ENCODE assay signal across 10 cellular contexts in the genomic region with DNA sequence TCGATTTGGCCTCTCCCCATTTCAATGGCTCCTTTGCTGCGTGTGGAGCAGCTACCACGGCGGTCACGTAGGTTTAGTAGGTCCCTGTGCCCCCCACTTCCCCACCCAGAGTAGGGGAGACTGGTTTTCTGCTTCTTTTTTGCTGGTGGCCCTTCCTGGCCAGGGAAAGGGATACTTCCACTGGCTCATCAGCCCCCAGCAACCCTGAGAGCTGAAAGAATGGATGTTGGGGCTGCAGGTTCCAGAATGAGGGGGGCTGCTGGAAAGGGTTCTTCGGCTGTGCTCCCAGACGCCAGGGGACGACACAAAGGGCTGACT.
DNase-seq lines count a peak whose midpoint lies in the region; ATAC-seq and TF ChIP-seq lines count a peak whose summit lies in the region.
"Had no signal": no experiment of that assay in that cellular context is flagged by ENCODE, and none has a peak within 500 bp of the region (broad histone marks: within the 10 kb centered on the region; RNA-seq: fewer than 3 reads in every experiment).

No MANE protein-coding gene starts in this region.

- H3K79me2 ChIP-seq in smooth muscle cell (ENCODE audit: low read depth) = no peaks in the 10 kb centered on the region

- no peaks in the 10 kb centered on the region for H3K27me3 Mint-ChIP-seq in natural killer cell (ENCODE audit: low read depth in 2 of 2)
- no peaks in the 10 kb centered on the region for H3K27me3 Mint-ChIP-seq in natural killer cell treated with Interleukin-12 subunit alpha and Interleukin-12 subunit beta and Interleukin-15 and Interleukin-18, amount 100 ng/mL, for 72 hours

- no peak overlapping the region for H3K9ac ChIP-seq in smooth muscle cell (ENCODE audit: low read depth)

- H3K4me1 Mint-ChIP-seq in natural killer cell = peaks cover 48 to 49% of the 10 kb centered on the region in 2 donors
- peaks cover 40 to 43% of the 10 kb centered on the region in 2 donors for H3K4me1 Mint-ChIP-seq in natural killer cell treated with Interleukin-12 subunit alpha and Interleukin-12 subunit beta and Interleukin-15 and Interleukin-18, amount 100 ng/mL, for 72 hours (ENCODE audit: low read depth in 2 of 2)

- no peaks in the 10 kb centered on the region for H3K9me3 Mint-ChIP-seq in natural killer cell
- H3K9me3 Mint-ChIP-seq in natural killer cell treated with Interleukin-12 subunit alpha and Interleukin-12 subunit beta and Interleukin-15 and Interleukin-18, amount 100 ng/mL, for 72 hours = no peaks in the 10 kb centered on the region

- H4K20me1 ChIP-seq in smooth muscle cell (ENCODE audit: low read depth) = no peaks in the 10 kb centered on the region

- TF ChIP-seq CTCF in natural killer cell (IDR thresholded peaks at IDR 0.05) (no peak), body of pancreas (IDR thresholded peaks at IDR 0.05) (no peak), vagina (IDR thresholded peaks at IDR 0.05) (no peak), smooth muscle cell (IDR thresholded peaks at IDR 0.05; ENCODE audit: borderline replicate concordance, insufficient read depth, poor library complexity, severe bottlenecking) (no peak)

- intact Hi-C loops in natural killer cell (cut with micrococcal nuclease) (loop anchor here (2.0 to 10.0 kb wide), 2 partner anchors 19 to 229 kb away; no protein-coding TSS in a partner anchor), body of pancreas (cut with DNase I) (no loop called here), vagina (cut with DNase I) (no loop called here), sciatic nerve (cut with DNase I) (no loop called here)

- H3K27ac ChIP-seq in body of pancreas = peak overlapping the region; percentile 84 to 100 (median 98)
- H3K27ac ChIP-seq in vagina = peak overlapping the region; percentile 100
- no peak overlapping the region for H3K27ac ChIP-seq in smooth muscle cell (ENCODE audit: low read depth)

- H3K4me2 ChIP-seq in smooth muscle cell = no peak overlapping the region

- no peaks in the 10 kb centered on the region for H3F3A ChIP-seq in smooth muscle cell (ENCODE audit: low read depth)

- H3K4me3 ChIP-seq in body of pancreas = no peak overlapping the region
- peak overlapping the region; percentile 62 to 75 for H3K4me3 ChIP-seq in vagina
- no peak overlapping the region for H3K4me3 ChIP-seq in smooth muscle cell

- ATAC-seq in natural killer cell (no peak), body of pancreas (no peak), sciatic nerve (no peak), HG03135 (IDR thresholded peaks at IDR 0.05; ENCODE audit: unreplicated experiment) (no peak)
- ATAC-seq in natural killer cell treated with Interleukin-12 subunit alpha and Interleukin-12 subunit beta and Interleukin-15 and Interleukin-18, amount 100 ng/mL, for 72 hours = no peak

- H3K36me3 Mint-ChIP-seq in natural killer cell = no peaks in the 10 kb centered on the region
- no peaks in the 10 kb centered on the region for H3K36me3 Mint-ChIP-seq in natural killer cell treated with Interleukin-12 subunit alpha and Interleukin-12 subunit beta and Interleukin-15 and Interleukin-18, amount 100 ng/mL, for 72 hours

- no peak overlapping the region for H2AFZ ChIP-seq in smooth muscle cell (ENCODE audit: low read depth)

- TF ChIP-seq POLR2A in body of pancreas (IDR thresholded peaks at IDR 0.05) (no peak), vagina (IDR thresholded peaks at IDR 0.05) (no peak)

- peaks cover 82% of the 10 kb centered on the region for H3K4me1 ChIP-seq in body of pancreas
- H3K4me1 ChIP-seq in vagina = peaks cover 92% of the 10 kb centered on the region
- no peaks in the 10 kb centered on the region for H3K4me1 ChIP-seq in smooth muscle cell (ENCODE audit: low read depth)

- H3K27ac Mint-ChIP-seq in natural killer cell = peak overlapping the region; percentile 81 to 93
- peak overlapping the region in 1 of 2 donors; percentile 95 for H3K27ac Mint-ChIP-seq in natural killer cell treated with Interleukin-12 subunit alpha and Interleukin-12 subunit beta and Interleukin-15 and Interleukin-18, amount 100 ng/mL, for 72 hours

- H3K4me3 Mint-ChIP-seq in natural killer cell = no peak overlapping the region
- no peak overlapping the region for H3K4me3 Mint-ChIP-seq in natural killer cell treated with Interleukin-12 subunit alpha and Interleukin-12 subunit beta and Interleukin-15 and Interleukin-18, amount 100 ng/mL, for 72 hours

- H3K27me3 ChIP-seq in body of pancreas = no peaks in the 10 kb centered on the region
- H3K27me3 ChIP-seq in vagina = no peaks in the 10 kb centered on the region
- H3K27me3 ChIP-seq in smooth muscle cell (ENCODE audit: low read depth) = peaks cover 14% of the 10 kb centered on the region

- no peaks in the 10 kb centered on the region for H3K36me3 ChIP-seq in body of pancreas (replicated peaks in 1 of 2; ENCODE audit: insufficient read depth in 1 of 2, low read depth in 2 of 2)
- H3K36me3 ChIP-seq in vagina = no peaks in the 10 kb centered on the region
- H3K36me3 ChIP-seq in smooth muscle cell (ENCODE audit: low read depth) = no peaks in the 10 kb centered on the region

- DNase-seq in natural killer cell (no peak), body of pancreas (no peak), mesenteric fat pad (ENCODE audit: low spot score) (peak; percentile 35), vagina (ENCODE audit: extremely low spot score in 2 of 2) (no peak), smooth muscle cell (lab: John Stamatoyannopoulos, UW; ENCODE audit: unreplicated experiment) (no peak), sciatic nerve (ENCODE audit: low spot score) (no peak)
- DNase-seq in natural killer cell treated with Interleukin-12 subunit alpha and Interleukin-12 subunit beta and Interleukin-15 and Interleukin-18, amount 100 ng/mL, for 72 hours (ENCODE audit: low spot score) = no peak
- DNase-seq: DMS153, NCI-H2171 treated with DMSO at 0.1 percent for 48 hours had no signal

- H3K9me3 ChIP-seq in body of pancreas (no peaks in the 10 kb centered on the region), vagina (no peaks in the 10 kb centered on the region), smooth muscle cell (replicated peaks; ENCODE audit: low read depth) (no peaks in the 10 kb centered on the region)

- WGBS in body of pancreas, 2 donors = 23 to 36% methylated on average over 5 to 8 of the region's 8 CpGs
- 93% methylated on average over 8 of the region's 8 CpGs for WGBS in smooth muscle cell (ENCODE audit: low lambda C conversion rate)

Comparison
In these comparisons a context has a peak if more than half of its experiments do, and no peak if none do; other contexts are left out.
1. H3K4me3 ChIP-seq: peak in vagina (2 of 2); none in body of pancreas (0 of 2) and smooth muscle cell (single experiment).